Comparison of ENCODE assay signal across 9 cellular contexts in genomic region chr14:69316449-69317391, GRCh38. TPM values are rescaled to one million over a fixed set of nuclear protein-coding genes. Genes with fewer than 3 reads are reported as not detected.
DNase-seq lines count a peak whose midpoint lies in the region; ATAC-seq and TF ChIP-seq lines count a peak whose summit lies in the region.
"Had no signal": no experiment of that assay in that cellular context is flagged by ENCODE, and none has a peak within 500 bp of the region (broad histone marks: within the 10 kb centered on the region; RNA-seq: fewer than 3 reads in every experiment).

No MANE protein-coding gene starts in this region.

- H3K79me2 ChIP-seq in MM.1S (ENCODE audit: low read length): no peaks in the 10 kb centered on the region

- no peak overlapping the region for H3K9ac ChIP-seq in MM.1S (ENCODE audit: low read length)

- POLR2A ChIA-PET in RWPE1 (lab: Yijun Ruan, JAX; ENCODE audit: low non-redundant PET): no interaction called here

- H3K4me3 ChIP-seq in fibroblast of mammary gland (ENCODE audit: control insufficient read depth, low read depth, low read length) (no peak overlapping the region), MM.1S (ENCODE audit: low read length) (no peak overlapping the region)

- TF ChIP-seq CTCF in RWPE1 (conservative IDR thresholded peaks at IDR 0.05; ENCODE audit: low read depth): no peak
- TF ChIP-seq CTCF in fibroblast of mammary gland (conservative IDR thresholded peaks at IDR 0.05; ENCODE audit: control insufficient read depth, insufficient read depth, low read depth, low read length): peak; percentile 10
- TF ChIP-seq CTCF in MM.1S (IDR thresholded peaks at IDR 0.05; ENCODE audit: low read length): no peak

- no peaks in the 10 kb centered on the region for H3K9me3 ChIP-seq in MM.1S (replicated peaks; ENCODE audit: insufficient read depth, low read length)

- no peaks in the 10 kb centered on the region for H3K36me3 ChIP-seq in MM.1S (replicated peaks; ENCODE audit: insufficient read depth, low read length)

- H3K27ac ChIP-seq in RWPE1 (no peak overlapping the region), MM.1S (ENCODE audit: low read length) (no peak overlapping the region)

- H4K20me1 ChIP-seq in MM.1S (ENCODE audit: insufficient read depth, low read length): no peaks in the 10 kb centered on the region

- DNase-seq in Daoy (ENCODE audit: low read depth) (peak; percentile 91), RWPE1 (ENCODE audit: low spot score) (peak; percentile 82), fibroblast of mammary gland (ENCODE audit: low read depth) (peak; percentile 99), posterior vena cava (ENCODE audit: low spot score) (peak; percentile 87), MM.1S (no peak)
- DNase-seq in activated CD4-positive, alpha-beta T cell treated with anti-CD3 and anti-CD28 coated beads, Interleukin-2, amount 50 U/mL, for 1 hour: no peak

- H3F3A ChIP-seq in MM.1S (ENCODE audit: insufficient read depth, low read length): no peaks in the 10 kb centered on the region

- no peaks in the 10 kb centered on the region for H3K27me3 ChIP-seq in MM.1S (replicated peaks; ENCODE audit: insufficient read depth, low read length)

- H3K4me2 ChIP-seq in MM.1S (ENCODE audit: low read depth, low read length): no peak overlapping the region

- CTCF ChIA-PET in RWPE1 (lab: Yijun Ruan, JAX): no interaction called here

- H2AFZ ChIP-seq in MM.1S (ENCODE audit: low read length): no peak overlapping the region

- H3K9me2 ChIP-seq in MM.1S (replicated peaks; ENCODE audit: insufficient read depth, low read length): no peaks in the 10 kb centered on the region

- no peaks in the 10 kb centered on the region for H3K4me1 ChIP-seq in MM.1S (ENCODE audit: low read length)

- intact Hi-C loops in posterior vena cava (cut with DNase I): no loop called here

- ATAC-seq in HG03025 (IDR thresholded peaks at IDR 0.05; ENCODE audit: low FRiP score, unreplicated experiment) (no peak), HG03460 (IDR thresholded peaks at IDR 0.05; ENCODE audit: unreplicated experiment) (no peak)
- ATAC-seq: activated naive CD4-positive, alpha-beta T cell treated with anti-CD3 and anti-CD28 coated beads, Interleukin-2, amount 50 U/mL, for 72 hours had no signal

RNA-seq across cellular contexts. Expression of gene GALNT16, which starts 56.8 kb away (rescaled TPM):
- total RNA-seq in Daoy (2014; rRNA removed; shearing (Covaris generic)): 1.2 and 1.7 TPM in 2 replicates
- 10 to 100 TPM; 18.2 to 23.4 TPM for total RNA-seq in posterior vena cava

Comparison
In these comparisons a context has a peak if more than half of its experiments do, and no peak if none do; other contexts are left out.
1. DNase-seq: peak in Daoy (single experiment), RWPE1 (single experiment), fibroblast of mammary gland (single experiment) and posterior vena cava (single experiment); none in MM.1S (single experiment) and activated CD4-positive, alpha-beta T cell treated with anti-CD3 and anti-CD28 coated beads, Interleukin-2, amount 50 U/mL, for 1 hour (single experiment).